Comparison of ENCODE assay signal across 1 cellular context in genomic region chr16:69386596-69386995, GRCh38.
TF ChIP-seq lines count a peak whose summit lies in the region.

No MANE protein-coding gene starts in this region.

TF ChIP-seq in HCT116, 20 proteins besides CTCF, POLR2A, EP300 and RAD21 (continued from another document):
- TF ChIP-seq, protein P1, sequence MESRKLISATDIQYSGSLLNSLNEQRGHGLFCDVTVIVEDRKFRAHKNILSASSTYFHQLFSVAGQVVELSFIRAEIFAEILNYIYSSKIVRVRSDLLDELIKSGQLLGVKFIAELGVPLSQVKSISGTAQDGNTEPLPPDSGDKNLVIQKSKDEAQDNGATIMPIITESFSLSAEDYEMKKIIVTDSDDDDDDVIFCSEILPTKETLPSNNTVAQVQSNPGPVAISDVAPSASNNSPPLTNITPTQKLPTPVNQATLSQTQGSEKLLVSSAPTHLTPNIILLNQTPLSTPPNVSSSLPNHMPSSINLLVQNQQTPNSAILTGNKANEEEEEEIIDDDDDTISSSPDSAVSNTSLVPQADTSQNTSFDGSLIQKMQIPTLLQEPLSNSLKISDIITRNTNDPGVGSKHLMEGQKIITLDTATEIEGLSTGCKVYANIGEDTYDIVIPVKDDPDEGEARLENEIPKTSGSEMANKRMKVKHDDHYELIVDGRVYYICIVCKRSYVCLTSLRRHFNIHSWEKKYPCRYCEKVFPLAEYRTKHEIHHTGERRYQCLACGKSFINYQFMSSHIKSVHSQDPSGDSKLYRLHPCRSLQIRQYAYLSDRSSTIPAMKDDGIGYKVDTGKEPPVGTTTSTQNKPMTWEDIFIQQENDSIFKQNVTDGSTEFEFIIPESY (IDR thresholded peaks at IDR 0.05; ENCODE audit: extremely low read depth, insufficient replicate concordance, low read length) = no peak
- TF ChIP-seq TCF7L2 (IDR thresholded peaks at IDR 0.05; ENCODE audit: borderline replicate concordance, extremely low read depth, insufficient read depth, insufficient read length) (no peak), SP1 (IDR thresholded peaks at IDR 0.05; ENCODE audit: low read depth) (no peak), EZH2phosphoT487 (IDR thresholded peaks at IDR 0.05; ENCODE audit: borderline replicate concordance) (no peak), EZH2 (IDR thresholded peaks at IDR 0.05) (no peak)
